Comparison of ENCODE assay signal across 19 cellular contexts in genomic region chr11:16780698-16781550, GRCh38.
"Had no signal": no experiment of that assay in that cellular context is flagged by ENCODE, and none has a peak within 500 bp of the region (broad histone marks: within the 10 kb centered on the region; RNA-seq: fewer than 3 reads in every experiment).

No MANE protein-coding gene starts in this region.

- H3K27ac Mint-ChIP-seq: mesothelial cell of epicardium, nephron had no signal

- H3K9me3 Mint-ChIP-seq: activated naive CD4-positive, alpha-beta T cell treated with anti-CD3 and anti-CD28 coated beads, Interleukin-2, amount 50 U/mL, for 72 hours; mesothelial cell of epicardium; nephron; stimulated activated naive CD8-positive, alpha-beta T cell treated with anti-CD3 and anti-CD28 coated beads, Interleukin-15, amount 100 ng/mL, for 72 hours had no signal

- ATAC-seq: activated naive CD4-positive, alpha-beta T cell treated with anti-CD3 and anti-CD28 coated beads, Interleukin-2, amount 50 U/mL, for 72 hours; stimulated activated naive CD8-positive, alpha-beta T cell treated with anti-CD3 and anti-CD28 coated beads, Interleukin-15, amount 100 ng/mL, for 72 hours had no signal

- H3K4me1 ChIP-seq: adrenal gland, prostate gland had no signal

- H3K36me3 ChIP-seq: adrenal gland, prostate gland, right atrium auricular region had no signal

- H3K27me3 Mint-ChIP-seq: stimulated activated naive CD8-positive, alpha-beta T cell treated with anti-CD3 and anti-CD28 coated beads, Interleukin-15, amount 100 ng/mL, for 72 hours had no signal

- H3K4me3 ChIP-seq: adrenal gland, cardiac muscle cell, lung, prostate gland, right atrium auricular region, skin epidermis had no signal

- H3K4me1 Mint-ChIP-seq: stimulated activated naive CD8-positive, alpha-beta T cell treated with anti-CD3 and anti-CD28 coated beads, Interleukin-15, amount 100 ng/mL, for 72 hours had no signal

- H3K27me3 ChIP-seq: adrenal gland, cardiac muscle cell, right atrium auricular region had no signal

- H3K27ac ChIP-seq: adrenal gland, cardiac muscle cell, prostate gland, right atrium auricular region, skin epidermis had no signal

- H3K9me3 ChIP-seq: adrenal gland, prostate gland, right atrium auricular region had no signal

- H3K4me3 Mint-ChIP-seq: mesothelial cell of epicardium; nephron; stimulated activated naive CD8-positive, alpha-beta T cell treated with anti-CD3 and anti-CD28 coated beads, Interleukin-15, amount 100 ng/mL, for 72 hours had no signal

- H3K36me3 Mint-ChIP-seq: activated naive CD4-positive, alpha-beta T cell treated with anti-CD3 and anti-CD28 coated beads, Interleukin-2, amount 50 U/mL, for 72 hours had no signal

- DNase-seq: activated CD4-positive, alpha-beta T cell treated with anti-CD3 and anti-CD28 coated beads, Interleukin-2, amount 50 U/mL, for 4 hours; activated gamma-delta T cell treated with Interleukin-2 at 50 U/mL for 16 hours; erythroblast; foreskin melanocyte; glutamatergic neuron; hippocampal formation; occipital lobe; stimulated activated CD4-positive, alpha-beta T cell treated with anti-CD3 and anti-CD28 coated beads, Interleukin-15, amount 100 ng/mL, for 24 hours; stimulated activated CD4-positive, alpha-beta T cell treated with anti-CD3 and anti-CD28 coated beads, Interleukin-4, amount 100 ng/mL, for 1 hour; stimulated activated naive CD8-positive, alpha-beta T cell treated with anti-CD3 and anti-CD28 coated beads, Interleukin-15, amount 100 ng/mL, for 72 hours had no signal
